ENCODE assay signal across 1 cellular context in genomic region chr22:19622061-19622441, GRCh38.
A peak's percentile ranks its signal among the peaks of the same experiment; 100 is the strongest.
TF ChIP-seq lines count a peak whose summit lies in the region.

No MANE protein-coding gene starts in this region.

TF ChIP-seq in K562, 482 proteins besides CTCF, POLR2A, EP300 and RAD21 (continued from another document):
- TF ChIP-seq TOE1 (IDR thresholded peaks at IDR 0.05; ENCODE audit: borderline replicate concordance) (no peak), TOE1 (CRISPR knock-in tag; IDR thresholded peaks at IDR 0.05; ENCODE audit: borderline replicate concordance, low read depth) (peak; percentile 73; the same call in 1 of the 2 replicates), ZNF184 (CRISPR knock-in tag; IDR thresholded peaks at IDR 0.05) (peak; percentile 46; the same call in 1 of the 2 replicates), NFRKB (IDR thresholded peaks at IDR 0.05; ENCODE audit: low read depth) (no peak), CCNT2 (IDR thresholded peaks at IDR 0.05; ENCODE audit: borderline replicate concordance, extremely low read depth, insufficient read length, low read depth, low read length) (no peak), NR2F6 (CRISPR knock-in tag; IDR thresholded peaks at IDR 0.05) (no peak), USF1 (CRISPR knock-in tag; IDR thresholded peaks at IDR 0.05) (0 out of 2 replicates have a peak, but pooled peaks have one; percentile 1), E2F5 (CRISPR knock-in tag; IDR thresholded peaks at IDR 0.05) (peak; percentile 87; the same call in 1 of the 2 replicates), ZBTB1 (CRISPR knock-in tag; IDR thresholded peaks at IDR 0.05; ENCODE audit: borderline replicate concordance, low read depth) (0 out of 2 replicates have a peak, but pooled peaks have one; percentile 19), CBFB (CRISPR knock-in tag; IDR thresholded peaks at IDR 0.05) (peak; percentile 51; the same call in 1 of the 2 replicates), HDAC1 (IDR thresholded peaks at IDR 0.05) (no peak), SETDB1 (IDR thresholded peaks at IDR 0.05; ENCODE audit: low read length) (peak; percentile 13), ZNF408 (CRISPR knock-in tag; IDR thresholded peaks at IDR 0.05; ENCODE audit: low read depth) (no peak), ZFP36 (IDR thresholded peaks at IDR 0.05; ENCODE audit: low read depth, low read length, partially characterized antibody) (peak; percentile 1), SPI1 (IDR thresholded peaks at IDR 0.05; ENCODE audit: borderline replicate concordance, low read depth, low read length) (0 out of 2 replicates have a peak, but pooled peaks have one; percentile 13)
